ENCODE assay signal across 8 cellular contexts in genomic region chr13:46553886-46554855, GRCh38. TPM values are rescaled to one million over a fixed set of nuclear protein-coding genes. Genes with fewer than 3 reads are reported as not detected.
DNase-seq lines count a peak whose midpoint lies in the region; ATAC-seq and TF ChIP-seq lines count a peak whose summit lies in the region.

No MANE protein-coding gene starts in this region.

- peak; percentile 49 for DNase-seq in AG09319 (ENCODE audit: extremely low read depth, low read depth)
- peak; percentile 40 for DNase-seq in activated T-cell treated with anti-CD3 and anti-CD28 coated beads for 4 hours
- peak; percentile 41 for DNase-seq in epithelial cell of proximal tubule (ENCODE audit: low read depth)
- DNase-seq in stimulated activated CD8-positive, alpha-beta memory T cell treated with anti-CD3 and anti-CD28 coated beads, Interleukin-4, amount 100 ng/mL, for 48 hours = peak; percentile 75

- H3K36me3 ChIP-seq in OCI-LY1 (ENCODE audit: insufficient read depth, low read length) = no peaks in the 10 kb centered on the region
- no peaks in the 10 kb centered on the region for H3K36me3 ChIP-seq in mucosa of stomach (ENCODE audit: control insufficient read depth, insufficient read depth, low read length)

- H3K4me2 ChIP-seq in OCI-LY1 (ENCODE audit: low read length) = peak overlapping the region; percentile 86

- H3K27me3 ChIP-seq in OCI-LY1 (ENCODE audit: insufficient read depth, low read length) = no peaks in the 10 kb centered on the region
- no peaks in the 10 kb centered on the region for H3K27me3 ChIP-seq in mucosa of stomach (ENCODE audit: control insufficient read depth, insufficient read depth, low read length)

- H3K9ac ChIP-seq in OCI-LY1 (ENCODE audit: low read length) (peak overlapping the region; percentile 65), mucosa of stomach (ENCODE audit: low read length) (peak overlapping the region; percentile 93)

- no peaks in the 10 kb centered on the region for H4K20me1 ChIP-seq in OCI-LY1 (ENCODE audit: insufficient read depth, low read length)

- H2AFZ ChIP-seq in OCI-LY1 (ENCODE audit: low read length) = no peak overlapping the region

- peaks cover 35% of the 10 kb centered on the region for H3K4me1 ChIP-seq in OCI-LY1 (ENCODE audit: insufficient read depth, low read length, severe bottlenecking)
- peaks cover 13% of the 10 kb centered on the region for H3K4me1 ChIP-seq in mucosa of stomach (ENCODE audit: control insufficient read depth, insufficient read depth, low read length)

- peak; percentile 59 for ATAC-seq in GM18907 (IDR thresholded peaks at IDR 0.05; ENCODE audit: unreplicated experiment)
- peak; percentile 46 for ATAC-seq in HG03280 (IDR thresholded peaks at IDR 0.05; ENCODE audit: unreplicated experiment)

- no peaks in the 10 kb centered on the region for H3K9me3 ChIP-seq in OCI-LY1 (ENCODE audit: low read length)
- H3K9me3 ChIP-seq in mucosa of stomach (ENCODE audit: control insufficient read depth, low read length) = no peaks in the 10 kb centered on the region

- TF ChIP-seq CTCF in AG09319 (IDR thresholded peaks at IDR 0.05; ENCODE audit: low read depth, low read length) = no peak; the same call in 1 of the 2 replicates
- no peak for TF ChIP-seq CTCF in OCI-LY1 (IDR thresholded peaks at IDR 0.05; ENCODE audit: low read length)
- peak; percentile 40 for TF ChIP-seq CTCF in epithelial cell of proximal tubule (conservative IDR thresholded peaks at IDR 0.05; ENCODE audit: low read depth, low read length)

- H3K9me2 ChIP-seq in OCI-LY1 (ENCODE audit: low read depth, low read length) = no peaks in the 10 kb centered on the region

- H3K4me3 ChIP-seq in OCI-LY1 (ENCODE audit: low read depth, low read length, poor library complexity, severe bottlenecking) (peak overlapping the region; percentile 83), epithelial cell of proximal tubule (ENCODE audit: low read depth, low read length) (peak overlapping the region; percentile 97), mucosa of stomach (ENCODE audit: low read length) (peak overlapping the region; percentile 65)

- H3K27ac ChIP-seq in OCI-LY1 (ENCODE audit: low read depth, low read length, poor library complexity, severe bottlenecking) = peak overlapping the region; percentile 54

- H3F3A ChIP-seq in OCI-LY1 (ENCODE audit: insufficient read depth, low read length) = peaks cover 8% of the 10 kb centered on the region; the same call in 1 of the 2 replicates

- peaks cover 7% of the 10 kb centered on the region; the same call in 1 of the 2 replicates for H3K79me2 ChIP-seq in OCI-LY1 (ENCODE audit: insufficient read depth, low read length)

RNA-seq across cellular contexts. Expression of gene LRCH1, which starts 1.2 kb away (rescaled TPM):
- total RNA-seq in epithelial cell of proximal tubule = 11.9 and 17.0 TPM in 2 replicates

Comparison
In these comparisons a context has a peak if more than half of its experiments do, and no peak if none do; other contexts are left out.
1. Peak in every context shown above with its lines: DNase-seq, ATAC-seq, H3K4me3 ChIP-seq and H3K27ac ChIP-seq.